In genomic region chr3:173410836-173411235, GRCh38 we compare ENCODE assay signal across 16 cellular contexts. TPM values are rescaled to one million over a fixed set of nuclear protein-coding genes. Genes with fewer than 3 reads are reported as not detected.
DNase-seq lines count a peak whose midpoint lies in the region; ATAC-seq and TF ChIP-seq lines count a peak whose summit lies in the region.
"Had no signal": no experiment of that assay in that cellular context is flagged by ENCODE, and none has a peak within 500 bp of the region (broad histone marks: within the 10 kb centered on the region; RNA-seq: fewer than 3 reads in every experiment).

No MANE protein-coding gene starts in this region.

- POLR2A ChIA-PET in RWPE1 (lab: Yijun Ruan, JAX; ENCODE audit: low non-redundant PET) = no interaction called here

- H3K9me3 ChIP-seq in heart left ventricle (no peaks in the 10 kb centered on the region), right atrium auricular region (no peaks in the 10 kb centered on the region), left ventricle myocardium inferior (replicated peaks) (no peaks in the 10 kb centered on the region), aorta (ENCODE audit: control insufficient read depth, low read length) (no peaks in the 10 kb centered on the region)
- H3K9me3 ChIP-seq: ovary, thyroid gland had no signal

- peak in 1 of 12 donors; percentile 13 for TF ChIP-seq CTCF in heart left ventricle (IDR thresholded peaks at IDR 0.05)
- TF ChIP-seq CTCF in right atrium auricular region (IDR thresholded peaks at IDR 0.05) = no peak
- TF ChIP-seq CTCF in left ventricle myocardium inferior (IDR thresholded peaks at IDR 0.05; ENCODE audit: borderline replicate concordance) = no peak
- no peak for TF ChIP-seq CTCF in RWPE1 (conservative IDR thresholded peaks at IDR 0.05; ENCODE audit: low read depth)

- peak overlapping the region in 4 of 12 donors; percentile 2 to 44 (median 18) for H3K27ac ChIP-seq in heart left ventricle
- H3K27ac ChIP-seq in right atrium auricular region = no peak overlapping the region
- H3K27ac ChIP-seq in left ventricle myocardium inferior (replicated peaks) = peak overlapping the region; percentile 27
- no peak overlapping the region for H3K27ac ChIP-seq in aorta (ENCODE audit: low read depth in 1 of 2, low read length in 2 of 2)
- H3K27ac ChIP-seq in RWPE1 = no peak overlapping the region
- H3K27ac ChIP-seq: ovary, PC-9, thyroid gland had no signal

- peak; percentile 65 to 80 (median 71) for ATAC-seq in heart left ventricle
- ATAC-seq in aorta (ENCODE audit: low FRiP score) = peak; percentile 19
- no peak for ATAC-seq in HG03460 (IDR thresholded peaks at IDR 0.05; ENCODE audit: unreplicated experiment)

- H3K4me1 ChIP-seq in heart left ventricle (peaks cover 0 to 15% (median 7%) of the 10 kb centered on the region in 12 donors), right atrium auricular region (no peaks in the 10 kb centered on the region), left ventricle myocardium inferior (peaks cover 19% of the 10 kb centered on the region), aorta (ENCODE audit: control insufficient read depth in 1 of 2, insufficient read depth in 2 of 2, low read length in 2 of 2) (no peaks in the 10 kb centered on the region)
- H3K4me1 ChIP-seq: thyroid gland had no signal

- H3K27me3 ChIP-seq in heart left ventricle = no peaks in the 10 kb centered on the region
- no peaks in the 10 kb centered on the region for H3K27me3 ChIP-seq in right atrium auricular region
- no peaks in the 10 kb centered on the region for H3K27me3 ChIP-seq in left ventricle myocardium inferior (ENCODE audit: low read depth)
- no peaks in the 10 kb centered on the region for H3K27me3 ChIP-seq in aorta (ENCODE audit: control insufficient read depth in 1 of 2, insufficient read depth in 2 of 2, low read length in 1 of 2)
- H3K27me3 ChIP-seq: ovary, thyroid gland had no signal

- CTCF ChIA-PET in RWPE1 (lab: Yijun Ruan, JAX) = interaction anchor here (0.6 to 1.3 kb wide), 6 partner anchors 68 to 577 kb away, joined by 3 to 7 read pairs (median 4); no protein-coding TSS in a partner anchor

- no peak for TF ChIP-seq POLR2A in heart left ventricle (IDR thresholded peaks at IDR 0.05)

- no peak for DNase-seq in heart left ventricle
- DNase-seq in right atrium auricular region (ENCODE audit: low spot score) = no peak
- DNase-seq in NCI-H524 (lab: John Stamatoyannopoulos, UW) = peak; percentile 58 to 81
- no peak for DNase-seq in left ventricle myocardium inferior
- DNase-seq in aorta = no peak
- no peak for DNase-seq in NCI-H2196 (lab: John Stamatoyannopoulos, UW; ENCODE audit: unreplicated experiment)
- no peak for DNase-seq in RWPE1 (ENCODE audit: low spot score)
- DNase-seq: activated CD4-positive, CD25-positive, alpha-beta regulatory T cell treated with anti-CD3 and anti-CD28 coated beads, Interleukin-2, amount 50 U/mL, for 72 hours; activated naive CD8-positive, alpha-beta T cell treated with anti-CD3 and anti-CD28 coated beads for 36 hours; Calu3; NCI-H1694; ovary; PC-9; T-helper 1 cell; thyroid gland had no signal

- intact Hi-C loops in heart left ventricle (cut with DNase I) = loop anchor here in 8 of 10 donors (1.0 to 5.0 kb wide), 3 partner anchors 141 to 142 kb away; no protein-coding TSS in a partner anchor
- intact Hi-C loops in left ventricle myocardium inferior (cut with micrococcal nuclease) = loop anchor here (5.0 kb wide), 1 partner anchor 141 kb away; no protein-coding TSS in a partner anchor
- intact Hi-C loops in aorta (cut with DNase I) = loop anchor here in 1 of 2 donors (5.0 kb wide), 1 partner anchor 141 kb away; no protein-coding TSS in a partner anchor

- H3K4me3 ChIP-seq in heart left ventricle (no peak overlapping the region), right atrium auricular region (no peak overlapping the region), left ventricle myocardium inferior (no peak overlapping the region), aorta (ENCODE audit: low read length in 2 of 2) (no peak overlapping the region)
- H3K4me3 ChIP-seq: ovary, PC-9, thyroid gland had no signal

- H3K36me3 ChIP-seq in heart left ventricle = no peaks in the 10 kb centered on the region
- H3K36me3 ChIP-seq in right atrium auricular region = no peaks in the 10 kb centered on the region
- H3K36me3 ChIP-seq in left ventricle myocardium inferior = no peaks in the 10 kb centered on the region
- no peaks in the 10 kb centered on the region for H3K36me3 ChIP-seq in aorta (ENCODE audit: control insufficient read depth in 1 of 2, insufficient read depth in 2 of 2, low read length in 1 of 2)
- H3K36me3 ChIP-seq: ovary, thyroid gland had no signal

- WGBS in heart left ventricle, 4 donors = 39 to 64% (median 55%) methylated on average over 1 of the region's 1 CpG
- WGBS in aorta, 2 donors = 76 to 83% methylated on average over 1 of the region's 1 CpG

RNA-seq across cellular contexts. Expression of gene NLGN1, which starts 13.3 kb away (rescaled TPM):
- total RNA-seq in heart left ventricle = 10 to 100 TPM in 8 of 9 donors, 1 to 10 TPM in 1; 8.3 to 27.6 (median 17.0) TPM
- 1 to 10 TPM; 1.8 to 4.7 TPM for polyA plus RNA-seq in heart left ventricle
- total RNA-seq in right atrium auricular region = 1 to 10 TPM; 1.3 to 2.4 TPM
- total RNA-seq in left ventricle myocardium inferior = 13.7 TPM
- total RNA-seq in aorta = 10 to 100 TPM; 15.5 to 20.0 TPM
- 1 to 10 TPM in 1 of 2 donors, under 1 TPM in 1; 0.50 to 1.7 TPM for polyA plus RNA-seq in aorta
- total RNA-seq: activated naive CD8-positive, alpha-beta T cell treated with anti-CD3 and anti-CD28 coated beads for 36 hours had no signal

Comparison
In these comparisons a context has a peak if more than half of its experiments do, and no peak if none do; other contexts are left out.
1. DNase-seq: peak in NCI-H524 (2 of 2); none in heart left ventricle (0 of 5), right atrium auricular region (single experiment), left ventricle myocardium inferior (single experiment), aorta (0 of 2), NCI-H2196 (single experiment) and RWPE1 (single experiment).